8 cellular contexts compared by ENCODE assay signal in genomic region chr6:43774776-43775583, GRCh38. TPM values are rescaled to one million over a fixed set of nuclear protein-coding genes. Genes with fewer than 3 reads are reported as not detected.
DNase-seq lines count a peak whose midpoint lies in the region; ATAC-seq, FAIRE-seq and TF ChIP-seq lines count a peak whose summit lies in the region.

No MANE protein-coding gene starts in this region.

- TF ChIP-seq POLR2A in K562 (conservative IDR thresholded peaks at IDR 0.05), result no peak

- CTCF ChIA-PET in K562 (lab: Yijun Ruan, JAX; ENCODE audit: low intra/inter-chr PET ratio), result interaction anchor here (0.6 to 2.6 kb wide), 9 partner anchors 51 to 564 kb away, joined by 3 to 11 read pairs (median 4); partner anchors contain the start of gene SLC35B2

- H3K4me1 ChIP-seq in K562 (replicated peaks in 1 of 2; ENCODE audit: control insufficient read depth in 2 of 2, insufficient read depth in 2 of 2, low read length in 2 of 2) (peaks cover 26 to 57% of the 10 kb centered on the region in 2 experiments), iPS-20b (ENCODE audit: insufficient read depth, low read length) (peaks cover 32% of the 10 kb centered on the region)

- in situ Hi-C loops in K562 (cut with MboI), result loop anchor here (5.0 kb wide), 3 partner anchors 108 to 282 kb away; no protein-coding TSS in a partner anchor

- intact Hi-C loops in K562 (cut with micrococcal nuclease), result loop anchor here (1.0 to 5.0 kb wide), 4 partner anchors 23 to 108 kb away; no protein-coding TSS in a partner anchor

- peaks cover 81% of the 10 kb centered on the region for H4K20me1 ChIP-seq in K562 (replicated peaks; ENCODE audit: control insufficient read depth, insufficient read depth, low read length)

- H3K9ac ChIP-seq in K562 (ENCODE audit: insufficient read depth in 1 of 2, low read depth in 2 of 2, low read length in 2 of 2), result peak overlapping the region; percentile 97 to 99; a peak in 3 of 4 replicates
- peak overlapping the region; percentile 69; the same call in 1 of the 2 replicates for H3K9ac ChIP-seq in iPS-20b (ENCODE audit: low read depth, low read length)

- peak; percentile 88 to 93 (median 92) for TF ChIP-seq CTCF in K562 (IDR thresholded peaks at IDR 0.05 in 2 of 3, conservative IDR thresholded peaks at IDR 0.05 in 1 of 3; ENCODE audit: insufficient read depth in 2 of 3, low read depth in 1 of 3, low read length in 3 of 3)

- ATAC-seq in K562, result peak; percentile 30
- ATAC-seq in HG02852 (IDR thresholded peaks at IDR 0.05; ENCODE audit: unreplicated experiment), result no peak
- no peak for ATAC-seq in GM19023 (IDR thresholded peaks at IDR 0.05; ENCODE audit: unreplicated experiment)

- POLR2A ChIA-PET in K562 (lab: Yijun Ruan, JAX), result interaction anchor here (0.6 to 7.0 kb wide), 25 partner anchors 8 to 472 kb away, joined by 3 to 59 read pairs (median 3); partner anchors contain the start of genes GTPBP2, HSP90AB1 and MAD2L1BP

- H3K4me3 ChIP-seq in K562 (peak overlapping the region; percentile 97), iPS-20b (ENCODE audit: low read length) (peak overlapping the region; percentile 53)

- DNase-seq in ELR (ENCODE audit: low read depth), result peak; percentile 83
- DNase-seq in T1000 (lab: John Stamatoyannopoulos, UW), result peak; percentile 62
- peak; percentile 88 to 93 (median 90) for DNase-seq in K562 (ENCODE audit: extremely low read depth in 1 of 4, low spot score in 3 of 4)
- peak; percentile 29 to 70 for DNase-seq in stimulated activated CD4-positive, alpha-beta T cell treated with anti-CD3 and anti-CD28 coated beads, Interleukin-12 subunit alpha, Interleukin-12 subunit beta, amount 100 ng/mL, for 24 hours (ENCODE audit: low read depth in 2 of 2)

- H3K4me2 ChIP-seq in K562 (ENCODE audit: insufficient read depth, low read length), result peak overlapping the region; percentile 98

- BruUV-seq in K562 (replicated peaks; lab: Mats Ljungman, UMichigan), result no TSS peak

- H3K27me3 ChIP-seq in K562 (ENCODE audit: control insufficient read depth in 2 of 2, insufficient read depth in 2 of 2, low read length in 2 of 2) (no peaks in the 10 kb centered on the region), iPS-20b (ENCODE audit: insufficient read depth, low read length) (peaks cover 7% of the 10 kb centered on the region; the same call in 1 of the 2 replicates)

- peak; percentile 47 for TF ChIP-seq RAD21 in Ishikawa (IDR thresholded peaks at IDR 0.05; ENCODE audit: low read depth)
- peak; percentile 66 to 78 for TF ChIP-seq RAD21 in K562 (CRISPR knock-in tag; conservative IDR thresholded peaks at IDR 0.05 in 1 of 2, IDR thresholded peaks at IDR 0.05 in 1 of 2)

- peaks cover 100% of the 10 kb centered on the region for H3K79me2 ChIP-seq in K562 (ENCODE audit: control insufficient read depth, insufficient read depth, low read length)

- H3K27ac ChIP-seq in K562 (ENCODE audit: extremely low read depth, low read depth, low read length) (peak overlapping the region; percentile 91), iPS-20b (ENCODE audit: low read length) (peak overlapping the region; percentile 76)

- TF ChIP-seq EP300 in Ishikawa (IDR thresholded peaks at IDR 0.05; ENCODE audit: borderline replicate concordance) (no peak), K562 (IDR thresholded peaks at IDR 0.05; ENCODE audit: low read length) (0 out of 2 replicates have a peak, but pooled peaks have one; percentile 9)

- 57% methylated on average over 12 of the region's 17 CpGs for WGBS in K562 (ENCODE audit: insufficient coverage, low coverage, missing lambda C conversion rate)

- H3K36me3 ChIP-seq in K562 (ENCODE audit: control insufficient read depth, insufficient read depth, low read length) (peaks cover 80% of the 10 kb centered on the region), iPS-20b (ENCODE audit: insufficient read depth, low read depth, low read length) (peaks cover 44% of the 10 kb centered on the region)

- peaks cover 34% of the 10 kb centered on the region for H3K9me1 ChIP-seq in K562 (ENCODE audit: control insufficient read depth, insufficient read depth, low read length)

- no peak overlapping the region for H2AFZ ChIP-seq in K562 (ENCODE audit: low read depth, low read length)

- H3K9me3 ChIP-seq in K562 (replicated peaks; ENCODE audit: control insufficient read depth, insufficient read depth, low read depth, low read length), result no peaks in the 10 kb centered on the region
- no peaks in the 10 kb centered on the region for H3K9me3 ChIP-seq in iPS-20b (ENCODE audit: insufficient read depth, low read depth, low read length)

- peak; percentile 75 for FAIRE-seq in K562 (lab: Jason Lieb, UNC)

TF ChIP-seq in Ishikawa, 13 proteins besides CTCF, POLR2A, EP300 and RAD21 (continues in another document):
- no peak; the same call in 1 of the 2 replicates for TF ChIP-seq TEAD4 (IDR thresholded peaks at IDR 0.05)
- no peak for TF ChIP-seq TCF12 (IDR thresholded peaks at IDR 0.05; ENCODE audit: low read depth)
- TF ChIP-seq REST (IDR thresholded peaks at IDR 0.05; ENCODE audit: low read depth), result no peak
- TF ChIP-seq FOXM1 (IDR thresholded peaks at IDR 0.05; ENCODE audit: borderline replicate concordance, low read depth), result no peak

TF ChIP-seq in K562, 482 proteins besides CTCF, POLR2A, EP300 and RAD21 (continues in another document):
- TF ChIP-seq POLR2G (IDR thresholded peaks at IDR 0.05; ENCODE audit: low read depth, low read length), result peak; percentile 71
- TF ChIP-seq HMGN3 (IDR thresholded peaks at IDR 0.05; ENCODE audit: borderline replicate concordance, extremely low read depth, insufficient read length, low read depth, low read length), result peak; percentile 19
- TF ChIP-seq RBFOX2 (IDR thresholded peaks at IDR 0.05; ENCODE audit: low read depth, low read length), result peak; percentile 84
- TF ChIP-seq ZNF263 (CRISPR knock-in tag; IDR thresholded peaks at IDR 0.05; ENCODE audit: borderline replicate concordance), result peak; percentile 32; the same call in 1 of the 2 replicates
- TF ChIP-seq SOX6 (IDR thresholded peaks at IDR 0.05), result 0 out of 2 replicates have a peak, but pooled peaks have one; percentile 26
- TF ChIP-seq ZBTB33 (CRISPR knock-in tag; IDR thresholded peaks at IDR 0.05), result peak; percentile 58; the same call in 1 of the 2 replicates
- peak; percentile 21; the same call in 1 of the 2 replicates for TF ChIP-seq ARID1B (IDR thresholded peaks at IDR 0.05)
- peak in 2 of 3 experiments; percentile 17 to 25 for TF ChIP-seq YY1 (IDR thresholded peaks at IDR 0.05; ENCODE audit: borderline replicate concordance in 1 of 3, control insufficient read depth in 1 of 3, extremely low read depth in 1 of 3, insufficient read depth in 3 of 3, insufficient read length in 1 of 3, insufficient replicate concordance in 2 of 3, low read depth in 1 of 3, low read length in 2 of 3)
- TF ChIP-seq ZNF75A (CRISPR knock-in tag; IDR thresholded peaks at IDR 0.05), result no peak
- no peak for TF ChIP-seq SRSF7 (optimal IDR thresholded peaks at IDR 0.05; ENCODE audit: low read depth, low read length)
- TF ChIP-seq KDM1A (IDR thresholded peaks at IDR 0.05), result no peak
- peak; percentile 55; the same call in 1 of the 2 replicates for TF ChIP-seq CBX5 (IDR thresholded peaks at IDR 0.05; ENCODE audit: borderline replicate concordance, low read depth)
- TF ChIP-seq RB1 (IDR thresholded peaks at IDR 0.05; ENCODE audit: low read depth), result peak; percentile 42; the same call in 1 of the 2 replicates
- TF ChIP-seq ZNF224 (CRISPR knock-in tag; IDR thresholded peaks at IDR 0.05), result 0 out of 2 replicates have a peak, but pooled peaks have one; percentile 62
- TF ChIP-seq CEBPG (CRISPR knock-in tag; IDR thresholded peaks at IDR 0.05), result no peak
- TF ChIP-seq CEBPG (tag; conservative IDR thresholded peaks at IDR 0.05 in 1 of 2, IDR thresholded peaks at IDR 0.05 in 1 of 2), result no peak
- peak; percentile 54 for TF ChIP-seq CHD4 (IDR thresholded peaks at IDR 0.05; ENCODE audit: insufficient read depth, insufficient replicate concordance, low read depth, low read length, poor library complexity, severe bottlenecking)
- 0 out of 2 replicates have a peak, but pooled peaks have one; percentile 37 for TF ChIP-seq MTA3 (IDR thresholded peaks at IDR 0.05; ENCODE audit: borderline replicate concordance)
- peak; percentile 73; the same call in 1 of the 2 replicates for TF ChIP-seq ZKSCAN1 (IDR thresholded peaks at IDR 0.05; ENCODE audit: low read depth, low read length)

RNA-seq across cellular contexts. Expression of gene VEGFA, which starts 5.0 kb away (rescaled TPM):
- 511 and 945 TPM in 2 replicates for total RNA-seq in K562 (2011; cell fraction: chromatin; rRNA removed; ENCODE audit: low replicate concordance)
- 536 and 553 TPM in 2 replicates for total RNA-seq in K562 (2011; cell fraction: nucleolus; rRNA removed)
- 559 and 592 TPM in 2 replicates for total RNA-seq in K562 (2011; cell fraction: nucleoplasm; rRNA removed)
- total RNA-seq in K562 (2014; rRNA removed) (124 and 144 TPM in 2 replicates), K562 (2014; rRNA removed; fragmentation: Illumina TruSeq; extraction: Trizol) (66.5 and 70.7 TPM in 2 replicates), K562 (2015; rRNA removed; fragmentation: Illumina TruSeq; extraction: Trizol) (25.8 and 27.0 TPM in 2 replicates), K562 (2021) (131 and 159 TPM in 2 replicates)
- polyA plus RNA-seq in K562 (2011; rRNA removed) (271 and 467 TPM in 2 replicates), K562 (2014; fragmentation: Illumina TruSeq; extraction: Trizol) (134 and 172 TPM in 2 replicates), K562 (2014; fragmentation: Nextera tagmentation; extraction: Ambion mirVana) (10 to 100 TPM; 14.0 to 16.0 TPM), K562 (2014; rRNA removed) (179 and 182 TPM in 2 replicates)
- 222 and 346 TPM in 2 replicates for polyA plus RNA-seq in K562 (2011; cell fraction: cytosol; rRNA removed)
- 1,880 and 1,961 TPM in 2 replicates for polyA plus RNA-seq in K562 (2011; cell fraction: nucleus; rRNA removed)
- polyA plus RNA-seq in K562 (2012), result 112 and 555 TPM in 2 replicates
- 359 and 374 TPM in 2 replicates for polyA minus RNA-seq in K562 (2011; rRNA and poly(A)+ RNA removed)
- 79.8 and 123 TPM in 2 replicates for polyA minus RNA-seq in K562 (2011; cell fraction: cytosol; rRNA and poly(A)+ RNA removed)
- polyA minus RNA-seq in K562 (2011; cell fraction: nucleus; rRNA and poly(A)+ RNA removed), result 310 and 397 TPM in 2 replicates
